17 cellular contexts compared by ENCODE assay signal in the genomic region with DNA sequence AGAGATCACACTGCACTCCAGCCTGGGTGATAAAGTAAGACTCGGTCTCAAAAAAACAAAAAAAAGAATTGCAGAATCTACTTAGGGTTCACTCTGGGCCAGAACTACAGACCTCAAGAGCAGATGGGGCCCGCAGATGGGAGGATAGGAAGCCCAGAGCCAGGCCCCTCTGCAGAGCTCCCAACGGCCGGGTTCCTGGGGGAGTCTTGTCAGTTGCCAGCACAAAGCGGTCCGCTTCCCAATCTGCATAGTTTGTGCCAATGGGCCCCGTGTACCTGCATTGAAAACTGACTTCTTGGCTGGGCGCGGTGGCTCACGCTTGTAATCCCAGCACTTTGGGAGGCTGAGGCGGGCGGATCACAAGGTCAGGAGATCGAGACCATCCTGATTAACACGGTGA. TPM values are rescaled to one million over a fixed set of nuclear protein-coding genes. Genes with fewer than 3 reads are reported as not detected.
DNase-seq lines count a peak whose midpoint lies in the region; ATAC-seq, FAIRE-seq and TF ChIP-seq lines count a peak whose summit lies in the region.
"Had no signal": no experiment of that assay in that cellular context is flagged by ENCODE, and none has a peak within 500 bp of the region (broad histone marks: within the 10 kb centered on the region; RNA-seq: fewer than 3 reads in every experiment).

No MANE protein-coding gene starts in this region.

- H3K4me3 ChIP-seq in H7 (ENCODE audit: insufficient read depth, low read depth, low read length), result no peak overlapping the region
- H3K4me3 ChIP-seq: body of pancreas had no signal

- no peaks in the 10 kb centered on the region for H3K27me3 ChIP-seq in H7 (ENCODE audit: control insufficient read depth, insufficient read depth, low read length)
- H3K27me3 ChIP-seq: body of pancreas, hepatocyte, tibial artery had no signal

- no peak for ATAC-seq in activated CD4-positive, alpha-beta T cell treated with anti-CD3 and anti-CD28 coated beads for 36 hours
- ATAC-seq in activated naive CD8-positive, alpha-beta T cell treated with anti-CD3 and anti-CD28 coated beads, Interleukin-2, amount 50 U/mL, for 24 hours, result no peak
- ATAC-seq: body of pancreas had no signal

- POLR2A ChIA-PET in activated CD4-positive, alpha-beta T cell treated with anti-CD3 and anti-CD28 coated beads for 36 hours (lab: Charles Lee), result interaction anchor here (1.1 kb wide), 1 partner anchor 12 kb away, joined by 5 read pairs; no protein-coding TSS in a partner anchor

- H3K4me3 Mint-ChIP-seq in activated CD4-positive, alpha-beta T cell treated with anti-CD3 and anti-CD28 coated beads for 36 hours, result peak overlapping the region; percentile 80
- H3K4me3 Mint-ChIP-seq in activated naive CD8-positive, alpha-beta T cell treated with anti-CD3 and anti-CD28 coated beads, Interleukin-2, amount 50 U/mL, for 24 hours, result peak overlapping the region; percentile 87
- H3K4me3 Mint-ChIP-seq in neural crest cell, result peak overlapping the region; percentile 93

- H3K9me3 Mint-ChIP-seq in activated CD4-positive, alpha-beta T cell treated with anti-CD3 and anti-CD28 coated beads for 36 hours (ENCODE audit: low read depth), result no peaks in the 10 kb centered on the region
- H3K9me3 Mint-ChIP-seq in activated naive CD8-positive, alpha-beta T cell treated with anti-CD3 and anti-CD28 coated beads, Interleukin-2, amount 50 U/mL, for 24 hours, result no peaks in the 10 kb centered on the region
- no peaks in the 10 kb centered on the region for H3K9me3 Mint-ChIP-seq in neural crest cell

- FAIRE-seq in frontal cortex (lab: Jason Lieb, UNC), result no peak
- FAIRE-seq: kidney had no signal

- DNase-seq in activated CD4-positive, alpha-beta T cell treated with anti-CD3 and anti-CD28 coated beads for 36 hours, result no peak
- DNase-seq in activated CD4-positive, alpha-beta T cell treated with anti-CD3 and anti-CD28 coated beads for 48 hours, result no peak
- DNase-seq in H7 (peak; percentile 44), neural crest cell (ENCODE audit: low read depth, low spot score) (no peak), frontal cortex (ENCODE audit: low spot score in 2 of 2) (no peak), NCI-H526 treated with DMSO at 0.1 percent for 48 hours (lab: John Stamatoyannopoulos, UW) (no peak)
- DNase-seq in activated naive CD8-positive, alpha-beta T cell treated with anti-CD3 and anti-CD28 coated beads, Interleukin-2, amount 50 U/mL, for 24 hours, result no peak
- DNase-seq in stimulated activated CD8-positive, alpha-beta memory T cell treated with anti-CD3 and anti-CD28 coated beads, Interleukin-4, amount 100 ng/mL, for 48 hours, result no peak
- DNase-seq: activated naive CD4-positive, alpha-beta T cell treated with anti-CD3 and anti-CD28 coated beads, Interleukin-2, amount 50 U/mL, for 16 hours; body of pancreas; mesenchymal stem cell; NCI-H187; NCI-H510A; stimulated activated CD4-positive, alpha-beta T cell treated with anti-CD3 and anti-CD28 coated beads, Interleukin-12 subunit alpha, Interleukin-12 subunit beta, amount 100 ng/mL, for 4 hours; tibial artery had no signal

- TF ChIP-seq CTCF in neural crest cell (conservative IDR thresholded peaks at IDR 0.05), result no peak

- peaks cover 24% of the 10 kb centered on the region for H3K4me1 Mint-ChIP-seq in activated CD4-positive, alpha-beta T cell treated with anti-CD3 and anti-CD28 coated beads for 36 hours
- H3K4me1 Mint-ChIP-seq in activated naive CD8-positive, alpha-beta T cell treated with anti-CD3 and anti-CD28 coated beads, Interleukin-2, amount 50 U/mL, for 24 hours, result peaks cover 21% of the 10 kb centered on the region
- peaks cover 13% of the 10 kb centered on the region for H3K4me1 Mint-ChIP-seq in neural crest cell

- H3K27me3 Mint-ChIP-seq in activated CD4-positive, alpha-beta T cell treated with anti-CD3 and anti-CD28 coated beads for 36 hours, result no peaks in the 10 kb centered on the region
- no peaks in the 10 kb centered on the region for H3K27me3 Mint-ChIP-seq in activated naive CD8-positive, alpha-beta T cell treated with anti-CD3 and anti-CD28 coated beads, Interleukin-2, amount 50 U/mL, for 24 hours
- no peaks in the 10 kb centered on the region for H3K27me3 Mint-ChIP-seq in neural crest cell (ENCODE audit: low read depth)

- H3K27ac Mint-ChIP-seq in activated CD4-positive, alpha-beta T cell treated with anti-CD3 and anti-CD28 coated beads for 36 hours, result no peak overlapping the region
- H3K27ac Mint-ChIP-seq in activated naive CD8-positive, alpha-beta T cell treated with anti-CD3 and anti-CD28 coated beads, Interleukin-2, amount 50 U/mL, for 24 hours, result no peak overlapping the region
- H3K27ac Mint-ChIP-seq in neural crest cell (ENCODE audit: unreplicated experiment), result no peak overlapping the region

- H3K36me3 ChIP-seq in H7 (replicated peaks; ENCODE audit: control insufficient read depth, insufficient read depth, low read length), result no peaks in the 10 kb centered on the region; the same call in 1 of the 2 replicates
- H3K36me3 ChIP-seq: tibial artery had no signal

- intact Hi-C loops in activated CD4-positive, alpha-beta T cell treated with anti-CD3 and anti-CD28 coated beads for 36 hours (cut with DNase I, micrococcal nuclease), result loop anchor here in 1 of 2 experiments (5.0 kb wide), 1 partner anchor 65 kb away; no protein-coding TSS in a partner anchor

- H3K36me3 Mint-ChIP-seq in activated CD4-positive, alpha-beta T cell treated with anti-CD3 and anti-CD28 coated beads for 36 hours (ENCODE audit: low read depth), result peaks cover 3% of the 10 kb centered on the region
- no peaks in the 10 kb centered on the region for H3K36me3 Mint-ChIP-seq in activated naive CD8-positive, alpha-beta T cell treated with anti-CD3 and anti-CD28 coated beads, Interleukin-2, amount 50 U/mL, for 24 hours (ENCODE audit: low read depth)
- no peaks in the 10 kb centered on the region for H3K36me3 Mint-ChIP-seq in neural crest cell (ENCODE audit: low read depth)

- CTCF ChIA-PET in activated CD4-positive, alpha-beta T cell treated with anti-CD3 and anti-CD28 coated beads for 36 hours (lab: Charles Lee), result interaction anchor here (0.6 to 1.3 kb wide), 2 partner anchors 12 to 22 kb away, joined by 3 to 11 read pairs; partner anchors contain the start of gene AP2A2

RNA-seq across cellular contexts. Expression of gene CHID1, which starts 1.7 kb away (rescaled TPM):
- total RNA-seq in activated CD4-positive, alpha-beta T cell treated with anti-CD3 and anti-CD28 coated beads for 36 hours, result 10 to 100 TPM; 60.4 to 75.3 TPM
- total RNA-seq in H7 (2014; rRNA removed; shearing (Covaris generic)), result 36.9 and 38.1 TPM in 2 replicates
- total RNA-seq in neural crest cell (81.8 and 82.4 TPM in 2 replicates), frontal cortex (17.5 TPM)

RNA-seq across cellular contexts. Expression of gene AP2A2, which starts 13.4 kb away (rescaled TPM):
- total RNA-seq in activated CD4-positive, alpha-beta T cell treated with anti-CD3 and anti-CD28 coated beads for 36 hours, result 10 to 100 TPM; 43.5 to 71.6 TPM
- 36.1 and 46.8 TPM in 2 replicates for total RNA-seq in H7 (2014; rRNA removed; shearing (Covaris generic))
- 75.5 and 78.1 TPM in 2 replicates for total RNA-seq in neural crest cell
- total RNA-seq in frontal cortex, result 34.6 TPM
